ENCODE assay signal across 8 cellular contexts in genomic region chr1:216221260-216221700, GRCh38.
DNase-seq lines count a peak whose midpoint lies in the region; ATAC-seq and TF ChIP-seq lines count a peak whose summit lies in the region.

No MANE protein-coding gene starts in this region.

- DNase-seq in BJ (ENCODE audit: low read depth) (peak; percentile 57), NCI-H1694 treated with DMSO at 0.1 percent for 48 hours (lab: John Stamatoyannopoulos, UW) (peak; percentile 90), mucosa of gallbladder (ENCODE audit: low spot score) (peak; percentile 72), aorta (no peak)

- H3K36me3 Mint-ChIP-seq in T-helper 1 cell treated with Interleukin-12 subunit alpha and Interleukin-12 subunit beta and Interleukin-4 antibody, amounts not matched to agents 30 μg/mL and 1 μg/mL, for 36 hours (ENCODE audit: low read depth): no peaks in the 10 kb centered on the region

- no peaks in the 10 kb centered on the region for H3K27me3 Mint-ChIP-seq in T-helper 1 cell treated with Interleukin-12 subunit alpha and Interleukin-12 subunit beta and Interleukin-4 antibody, amounts not matched to agents 30 μg/mL and 1 μg/mL, for 36 hours (ENCODE audit: low read depth)

- H3K36me3 ChIP-seq in BJ (ENCODE audit: control insufficient read depth, insufficient read depth, low read length): no peaks in the 10 kb centered on the region
- H3K36me3 ChIP-seq in aorta (ENCODE audit: control insufficient read depth in 1 of 2, insufficient read depth in 2 of 2, low read length in 1 of 2): no peaks in the 10 kb centered on the region

- H3K4me1 Mint-ChIP-seq in T-helper 1 cell treated with Interleukin-12 subunit alpha and Interleukin-12 subunit beta and Interleukin-4 antibody, amounts not matched to agents 30 μg/mL and 1 μg/mL, for 36 hours (ENCODE audit: low read depth): peaks cover 2% of the 10 kb centered on the region

- CTCF ChIA-PET in BJ (lab: Yijun Ruan, JAX): interaction anchor here (0.6 to 3.4 kb wide), 25 partner anchors 9 to 547 kb away, joined by 3 to 15 read pairs (median 3); no protein-coding TSS in a partner anchor

- peak overlapping the region; percentile 49 for H3K4me3 ChIP-seq in BJ (ENCODE audit: low read depth, low read length)
- peak overlapping the region; percentile 77 to 89 for H3K4me3 ChIP-seq in aorta (ENCODE audit: low read length in 2 of 2)

- intact Hi-C loops in aorta (cut with DNase I): no loop called here

- POLR2A ChIA-PET in BJ (lab: Charles Lee): no interaction called here

- no peaks in the 10 kb centered on the region for H3K9me3 ChIP-seq in aorta (ENCODE audit: control insufficient read depth, low read length)

- no peaks in the 10 kb centered on the region for H3K4me1 ChIP-seq in aorta (ENCODE audit: control insufficient read depth in 1 of 2, insufficient read depth in 2 of 2, low read length in 2 of 2)

- ATAC-seq in GM18858 (IDR thresholded peaks at IDR 0.05; ENCODE audit: unreplicated experiment) (peak; percentile 99), HG03039 (IDR thresholded peaks at IDR 0.05; ENCODE audit: unreplicated experiment) (peak; percentile 100), esophagus mucosa (peak; percentile 72), aorta (ENCODE audit: low FRiP score) (peak; percentile 82)

- no peak overlapping the region for H3K27ac ChIP-seq in aorta (ENCODE audit: low read depth in 1 of 2, low read length in 2 of 2)

- H3K9me3 Mint-ChIP-seq in T-helper 1 cell treated with Interleukin-12 subunit alpha and Interleukin-12 subunit beta and Interleukin-4 antibody, amounts not matched to agents 30 μg/mL and 1 μg/mL, for 36 hours: no peaks in the 10 kb centered on the region

- TF ChIP-seq CTCF in BJ (IDR thresholded peaks at IDR 0.05; ENCODE audit: insufficient read depth, low read depth, low read length): peak; percentile 79

- H3K4me3 Mint-ChIP-seq in T-helper 1 cell treated with Interleukin-12 subunit alpha and Interleukin-12 subunit beta and Interleukin-4 antibody, amounts not matched to agents 30 μg/mL and 1 μg/mL, for 36 hours: peak overlapping the region; percentile 67

- H3K27ac Mint-ChIP-seq in T-helper 1 cell treated with Interleukin-12 subunit alpha and Interleukin-12 subunit beta and Interleukin-4 antibody, amounts not matched to agents 30 μg/mL and 1 μg/mL, for 36 hours: no peak overlapping the region

- WGBS in aorta, 2 donors: 1% methylated on average over 6 of the region's 6 CpGs

- H3K27me3 ChIP-seq in BJ (ENCODE audit: control insufficient read depth, insufficient read depth, low read length) (no peaks in the 10 kb centered on the region), aorta (ENCODE audit: control insufficient read depth in 1 of 2, insufficient read depth in 2 of 2, low read length in 1 of 2) (no peaks in the 10 kb centered on the region)

Comparison
In these comparisons a context has a peak if more than half of its experiments do, and no peak if none do; other contexts are left out.
1. DNase-seq: peak in BJ (single experiment), NCI-H1694 treated with DMSO at 0.1 percent for 48 hours (single experiment) and mucosa of gallbladder (single experiment); none in aorta (0 of 2).
2. Peak in every context shown above with its lines, with median percentiles within 50 percentile points of each other: ATAC-seq.